In the genomic region with DNA sequence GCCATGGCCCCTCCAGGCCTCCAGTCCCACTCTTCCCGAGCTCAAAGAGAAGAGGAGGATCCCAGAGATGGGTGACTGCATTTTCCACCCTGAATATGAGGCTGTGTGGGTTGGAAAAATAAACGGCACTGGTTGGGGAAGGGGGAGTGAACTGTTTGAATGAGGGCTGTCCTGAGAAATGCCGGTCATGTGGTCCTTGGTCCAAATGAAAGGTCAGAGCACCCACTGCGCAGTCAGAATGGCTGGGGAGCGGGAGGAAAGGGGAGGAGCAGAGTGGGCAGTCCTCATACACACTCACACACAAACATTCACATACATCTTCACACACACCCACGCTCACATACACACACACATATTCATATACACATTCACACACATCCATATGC, we compare ENCODE assay signal across 16 cellular contexts.
DNase-seq lines count a peak whose midpoint lies in the region; ATAC-seq lines count a peak whose summit lies in the region.
"Had no signal": no experiment of that assay in that cellular context is flagged by ENCODE, and none has a peak within 500 bp of the region (broad histone marks: within the 10 kb centered on the region; RNA-seq: fewer than 3 reads in every experiment).

No MANE protein-coding gene starts in this region.

- H3K4me3 ChIP-seq in HUES6 (ENCODE audit: low read depth, low read length) (no peak overlapping the region), iPS-20b (ENCODE audit: low read length) (no peak overlapping the region)
- H3K4me3 ChIP-seq: coronary artery, ovary had no signal

- H3K27me3 ChIP-seq in HUES6 (ENCODE audit: control insufficient read depth, insufficient read depth, low read length) = no peaks in the 10 kb centered on the region
- H3K27me3 ChIP-seq in iPS-20b (ENCODE audit: insufficient read depth, low read length) = no peaks in the 10 kb centered on the region
- H3K27me3 ChIP-seq: ovary had no signal

- no peaks in the 10 kb centered on the region for H3K9me3 Mint-ChIP-seq in immature natural killer cell
- H3K9me3 Mint-ChIP-seq: CD4-positive, alpha-beta T cell; stimulated activated naive CD8-positive, alpha-beta T cell treated with anti-CD3 and anti-CD28 coated beads, Interleukin-15, Interleukin-2, amounts not matched to agents 100 ng/mL and 50 ng/mL, for 24 hours had no signal

- no peaks in the 10 kb centered on the region for H3K4me1 Mint-ChIP-seq in immature natural killer cell

- H3K27me3 Mint-ChIP-seq in immature natural killer cell (ENCODE audit: low read depth in 3 of 3) = peaks cover 0 to 2% (median 1%) of the 10 kb centered on the region in 3 donors
- H3K27me3 Mint-ChIP-seq: activated CD4-positive, alpha-beta T cell treated with anti-CD3 and anti-CD28 coated beads for 36 hours; CD4-positive, alpha-beta T cell had no signal

- DNase-seq in brain pericyte (ENCODE audit: low read depth, low spot score) (peak; percentile 64), smooth muscle cell of the brain vasculature (ENCODE audit: low read depth, low spot score) (peak; percentile 59), immature natural killer cell (no peak), NCI-H2227 treated with DMSO at 0.1 percent for 48 hours (lab: John Stamatoyannopoulos, UW) (no peak)
- no peak for DNase-seq in activated naive CD4-positive, alpha-beta T cell (lab: John Stamatoyannopoulos, UW)
- DNase-seq: CD4-positive, alpha-beta T cell; NCI-H1417 treated with DMSO at 0.1 percent for 48 hours; NCI-H82; ovary; stimulated activated CD4-positive, alpha-beta T cell treated with anti-CD3 and anti-CD28 coated beads, Interleukin-4, amount 100 ng/mL, for 1 hour had no signal

- H3K9ac ChIP-seq in HUES6 (ENCODE audit: low read length) (peak overlapping the region; percentile 25), iPS-20b (ENCODE audit: low read depth, low read length) (peak overlapping the region; percentile 25; the same call in 1 of the 2 replicates)

- no peak overlapping the region for H3K4me3 Mint-ChIP-seq in immature natural killer cell
- H3K4me3 Mint-ChIP-seq: activated CD4-positive, alpha-beta T cell treated with anti-CD3 and anti-CD28 coated beads for 36 hours; CD4-positive, alpha-beta T cell; stimulated activated naive CD8-positive, alpha-beta T cell treated with anti-CD3 and anti-CD28 coated beads, Interleukin-15, Interleukin-2, amounts not matched to agents 100 ng/mL and 50 ng/mL, for 24 hours had no signal

- H3K36me3 Mint-ChIP-seq in immature natural killer cell = no peaks in the 10 kb centered on the region

- peaks cover 48% of the 10 kb centered on the region for H3K4me1 ChIP-seq in HUES6 (ENCODE audit: control insufficient read depth, insufficient read depth, low read length)
- peaks cover 22% of the 10 kb centered on the region for H3K4me1 ChIP-seq in iPS-20b (ENCODE audit: insufficient read depth, low read length)

- H3K9me3 ChIP-seq in HUES6 (ENCODE audit: control insufficient read depth, insufficient read depth, low read depth, low read length) (no peaks in the 10 kb centered on the region), iPS-20b (ENCODE audit: insufficient read depth, low read depth, low read length) (no peaks in the 10 kb centered on the region)
- H3K9me3 ChIP-seq: ovary had no signal

- H3K36me3 ChIP-seq in HUES6 (ENCODE audit: control insufficient read depth, insufficient read depth, low read length) (no peaks in the 10 kb centered on the region), iPS-20b (ENCODE audit: insufficient read depth, low read depth, low read length) (no peaks in the 10 kb centered on the region)
- H3K36me3 ChIP-seq: ovary had no signal

- ATAC-seq in GM21825 (IDR thresholded peaks at IDR 0.05; ENCODE audit: unreplicated experiment) = no peak
- ATAC-seq: activated CD4-positive, alpha-beta T cell treated with anti-CD3 and anti-CD28 coated beads for 36 hours had no signal

- peak overlapping the region; percentile 11; the same call in 1 of the 2 replicates for H3K27ac ChIP-seq in HUES6 (ENCODE audit: low read depth, low read length)
- H3K27ac ChIP-seq in iPS-20b (ENCODE audit: low read length) = no peak overlapping the region
- H3K27ac ChIP-seq: ovary had no signal

- H3K27ac Mint-ChIP-seq in immature natural killer cell = no peak overlapping the region
- H3K27ac Mint-ChIP-seq: activated CD4-positive, alpha-beta T cell treated with anti-CD3 and anti-CD28 coated beads for 36 hours; CD4-positive, alpha-beta T cell; stimulated activated naive CD8-positive, alpha-beta T cell treated with anti-CD3 and anti-CD28 coated beads, Interleukin-15, Interleukin-2, amounts not matched to agents 100 ng/mL and 50 ng/mL, for 24 hours had no signal

Comparison
In these comparisons a context has a peak if more than half of its experiments do, and no peak if none do; other contexts are left out.
1. DNase-seq: peak in brain pericyte (single experiment) and smooth muscle cell of the brain vasculature (single experiment); none in activated naive CD4-positive, alpha-beta T cell (0 of 4), immature natural killer cell (0 of 3) and NCI-H2227 treated with DMSO at 0.1 percent for 48 hours (single experiment).